ENCODE assay signal across 16 cellular contexts in the genomic region with DNA sequence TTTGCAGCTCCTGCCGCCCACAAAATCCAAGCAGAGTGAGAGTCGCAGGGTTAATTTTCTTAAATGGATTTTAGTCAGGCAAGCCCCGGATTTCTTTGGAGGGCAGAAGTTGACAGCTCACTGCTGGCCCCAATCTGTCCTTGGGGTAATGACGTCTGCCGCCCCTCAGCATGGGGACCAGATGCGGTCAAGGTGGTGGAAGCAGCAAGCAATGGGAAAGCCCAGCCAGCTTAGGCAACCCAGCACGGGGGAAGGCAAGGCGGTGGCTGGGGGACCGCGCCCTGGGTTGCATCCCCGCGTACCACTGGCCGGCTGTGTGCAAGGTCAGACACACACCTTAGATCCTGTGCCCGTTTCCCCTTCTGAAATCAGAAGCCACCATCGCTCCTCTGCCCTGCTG.
"Had no signal": no experiment of that assay in that cellular context is flagged by ENCODE, and none has a peak within 500 bp of the region (broad histone marks: within the 10 kb centered on the region; RNA-seq: fewer than 3 reads in every experiment).

No MANE protein-coding gene starts in this region.

- H3K4me1 ChIP-seq: stomach, testis had no signal

- H3K4me3 ChIP-seq: dorsolateral prefrontal cortex, stomach, testis had no signal

- H3K27ac Mint-ChIP-seq: activated T-helper 17 cell treated with anti-CD3 and anti-CD28 coated beads, Interleukin-2, amount 50 U/mL, for 72 hours; endodermal cell; naive thymus-derived CD4-positive, alpha-beta T cell; T-cell had no signal

- DNase-seq: activated CD4-positive, alpha-beta T cell treated with anti-CD3 and anti-CD28 coated beads for 1 hour; activated CD4-positive, alpha-beta T cell treated with anti-CD3 and anti-CD28 coated beads, Interleukin-2, amount 50 U/mL, for 4 hours; activated naive CD4-positive, alpha-beta T cell treated with Interleukin-2 at 50 U/mL for 16 hours; anterior cingulate cortex; dorsolateral prefrontal cortex; endodermal cell; mammary epithelial cell; naive thymus-derived CD4-positive, alpha-beta T cell; posterior cingulate gyrus; right cardiac atrium; stomach; T-cell; T-helper 9 cell; testis had no signal

- H3K36me3 Mint-ChIP-seq: T-cell had no signal

- H3K4me3 Mint-ChIP-seq: activated T-helper 17 cell treated with anti-CD3 and anti-CD28 coated beads, Interleukin-2, amount 50 U/mL, for 72 hours; endodermal cell; naive thymus-derived CD4-positive, alpha-beta T cell; T-cell had no signal

- H3K4me1 Mint-ChIP-seq: activated T-helper 17 cell treated with anti-CD3 and anti-CD28 coated beads, Interleukin-2, amount 50 U/mL, for 72 hours had no signal

- H3K9me3 ChIP-seq: neutrophil, testis had no signal

- ATAC-seq: activated T-helper 17 cell treated with anti-CD3 and anti-CD28 coated beads, Interleukin-2, amount 50 U/mL, for 72 hours; naive thymus-derived CD4-positive, alpha-beta T cell; T-cell had no signal

- H3K27me3 ChIP-seq: testis had no signal

- H3K27ac ChIP-seq: dorsolateral prefrontal cortex, stomach, testis had no signal

- H3K36me3 ChIP-seq: neutrophil, stomach had no signal
